1 cellular context compared by ENCODE assay signal in the genomic region with DNA sequence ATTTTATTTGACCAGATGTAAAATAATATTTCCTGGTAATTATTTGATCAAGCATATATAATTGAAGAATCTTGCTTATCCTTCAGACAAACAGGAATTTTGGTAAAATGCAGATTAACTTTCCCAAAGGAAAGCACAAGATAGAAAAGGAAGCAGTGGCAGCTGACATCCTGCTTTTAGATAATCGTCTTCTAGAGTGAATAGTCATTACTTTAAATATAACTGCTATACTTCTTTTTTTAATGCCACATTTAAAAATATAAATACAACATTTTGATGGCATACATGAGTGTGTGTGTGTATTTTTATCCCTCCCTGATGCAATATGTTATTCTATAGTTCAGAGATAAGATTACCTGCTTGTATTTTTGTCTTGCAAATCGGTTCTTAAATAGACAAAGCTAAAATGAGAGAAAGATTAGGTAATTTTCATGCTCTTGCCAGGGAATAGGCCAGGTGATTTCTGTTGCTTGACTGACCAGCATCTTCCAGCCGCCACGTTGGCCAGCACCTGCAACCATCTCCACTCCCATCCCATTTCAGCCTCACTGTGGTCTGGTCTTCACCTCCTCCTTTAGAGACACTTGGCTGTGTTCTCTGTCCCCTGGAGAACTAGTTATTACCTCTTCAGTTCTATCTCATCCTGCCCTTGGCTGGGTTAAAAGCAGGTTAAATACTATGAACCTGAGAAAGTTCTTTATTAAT.
TF ChIP-seq lines count a peak whose summit lies in the region.

No MANE protein-coding gene starts in this region.

TF ChIP-seq in H1, 55 proteins besides CTCF, POLR2A, EP300 and RAD21:
- TF ChIP-seq CEBPB (IDR thresholded peaks at IDR 0.05; ENCODE audit: low read depth, low read length): no peak
- TF ChIP-seq GTF2F1 (IDR thresholded peaks at IDR 0.05; ENCODE audit: borderline replicate concordance, low read depth, low read length): no peak
- TF ChIP-seq GABPA (IDR thresholded peaks at IDR 0.05; ENCODE audit: borderline replicate concordance, insufficient read depth, low read length): no peak
- no peak for TF ChIP-seq USF2 (IDR thresholded peaks at IDR 0.05; ENCODE audit: low read length)
- TF ChIP-seq SIX5 (IDR thresholded peaks at IDR 0.05; ENCODE audit: low read depth, low read length): no peak
- TF ChIP-seq, protein P1, sequence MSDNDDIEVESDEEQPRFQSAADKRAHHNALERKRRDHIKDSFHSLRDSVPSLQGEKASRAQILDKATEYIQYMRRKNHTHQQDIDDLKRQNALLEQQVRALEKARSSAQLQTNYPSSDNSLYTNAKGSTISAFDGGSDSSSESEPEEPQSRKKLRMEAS (IDR thresholded peaks at IDR 0.05): no peak
- TF ChIP-seq CREB1 (IDR thresholded peaks at IDR 0.05): no peak
- no peak for TF ChIP-seq YY1 (IDR thresholded peaks at IDR 0.05; ENCODE audit: low read depth, low read length)
